In the genomic region with DNA sequence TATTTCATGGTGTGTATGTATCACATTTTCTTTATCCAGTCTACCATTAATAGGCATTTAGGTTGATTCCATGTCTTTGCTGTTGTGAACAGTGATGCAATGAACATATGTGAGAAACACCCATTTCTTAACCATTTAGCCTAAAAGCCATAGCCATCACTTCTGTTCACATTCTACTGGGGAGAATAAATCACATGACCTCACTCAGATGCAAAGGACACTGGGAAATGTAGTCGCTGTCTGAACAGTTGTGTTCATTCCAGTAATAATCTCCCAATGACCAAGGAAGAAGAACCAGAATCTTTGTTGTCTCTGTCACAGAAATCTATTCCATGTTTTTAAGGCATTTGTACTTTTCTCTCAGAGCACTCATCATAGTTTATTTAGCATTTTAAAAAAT, we compare ENCODE assay signal across 3 cellular contexts.
TF ChIP-seq lines count a peak whose summit lies in the region.

No MANE protein-coding gene starts in this region.

TF ChIP-seq in GM23338, 12 proteins besides CTCF, POLR2A, EP300 and RAD21 (continued from another document):
- TF ChIP-seq, protein P1, sequence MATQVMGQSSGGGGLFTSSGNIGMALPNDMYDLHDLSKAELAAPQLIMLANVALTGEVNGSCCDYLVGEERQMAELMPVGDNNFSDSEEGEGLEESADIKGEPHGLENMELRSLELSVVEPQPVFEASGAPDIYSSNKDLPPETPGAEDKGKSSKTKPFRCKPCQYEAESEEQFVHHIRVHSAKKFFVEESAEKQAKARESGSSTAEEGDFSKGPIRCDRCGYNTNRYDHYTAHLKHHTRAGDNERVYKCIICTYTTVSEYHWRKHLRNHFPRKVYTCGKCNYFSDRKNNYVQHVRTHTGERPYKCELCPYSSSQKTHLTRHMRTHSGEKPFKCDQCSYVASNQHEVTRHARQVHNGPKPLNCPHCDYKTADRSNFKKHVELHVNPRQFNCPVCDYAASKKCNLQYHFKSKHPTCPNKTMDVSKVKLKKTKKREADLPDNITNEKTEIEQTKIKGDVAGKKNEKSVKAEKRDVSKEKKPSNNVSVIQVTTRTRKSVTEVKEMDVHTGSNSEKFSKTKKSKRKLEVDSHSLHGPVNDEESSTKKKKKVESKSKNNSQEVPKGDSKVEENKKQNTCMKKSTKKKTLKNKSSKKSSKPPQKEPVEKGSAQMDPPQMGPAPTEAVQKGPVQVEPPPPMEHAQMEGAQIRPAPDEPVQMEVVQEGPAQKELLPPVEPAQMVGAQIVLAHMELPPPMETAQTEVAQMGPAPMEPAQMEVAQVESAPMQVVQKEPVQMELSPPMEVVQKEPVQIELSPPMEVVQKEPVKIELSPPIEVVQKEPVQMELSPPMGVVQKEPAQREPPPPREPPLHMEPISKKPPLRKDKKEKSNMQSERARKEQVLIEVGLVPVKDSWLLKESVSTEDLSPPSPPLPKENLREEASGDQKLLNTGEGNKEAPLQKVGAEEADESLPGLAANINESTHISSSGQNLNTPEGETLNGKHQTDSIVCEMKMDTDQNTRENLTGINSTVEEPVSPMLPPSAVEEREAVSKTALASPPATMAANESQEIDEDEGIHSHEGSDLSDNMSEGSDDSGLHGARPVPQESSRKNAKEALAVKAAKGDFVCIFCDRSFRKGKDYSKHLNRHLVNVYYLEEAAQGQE (IDR thresholded peaks at IDR 0.05; ENCODE audit: unreplicated experiment): no peak

TF ChIP-seq in HEK293, 187 proteins besides CTCF, POLR2A, EP300 and RAD21 (continued from another document):
- TF ChIP-seq, protein P2, sequence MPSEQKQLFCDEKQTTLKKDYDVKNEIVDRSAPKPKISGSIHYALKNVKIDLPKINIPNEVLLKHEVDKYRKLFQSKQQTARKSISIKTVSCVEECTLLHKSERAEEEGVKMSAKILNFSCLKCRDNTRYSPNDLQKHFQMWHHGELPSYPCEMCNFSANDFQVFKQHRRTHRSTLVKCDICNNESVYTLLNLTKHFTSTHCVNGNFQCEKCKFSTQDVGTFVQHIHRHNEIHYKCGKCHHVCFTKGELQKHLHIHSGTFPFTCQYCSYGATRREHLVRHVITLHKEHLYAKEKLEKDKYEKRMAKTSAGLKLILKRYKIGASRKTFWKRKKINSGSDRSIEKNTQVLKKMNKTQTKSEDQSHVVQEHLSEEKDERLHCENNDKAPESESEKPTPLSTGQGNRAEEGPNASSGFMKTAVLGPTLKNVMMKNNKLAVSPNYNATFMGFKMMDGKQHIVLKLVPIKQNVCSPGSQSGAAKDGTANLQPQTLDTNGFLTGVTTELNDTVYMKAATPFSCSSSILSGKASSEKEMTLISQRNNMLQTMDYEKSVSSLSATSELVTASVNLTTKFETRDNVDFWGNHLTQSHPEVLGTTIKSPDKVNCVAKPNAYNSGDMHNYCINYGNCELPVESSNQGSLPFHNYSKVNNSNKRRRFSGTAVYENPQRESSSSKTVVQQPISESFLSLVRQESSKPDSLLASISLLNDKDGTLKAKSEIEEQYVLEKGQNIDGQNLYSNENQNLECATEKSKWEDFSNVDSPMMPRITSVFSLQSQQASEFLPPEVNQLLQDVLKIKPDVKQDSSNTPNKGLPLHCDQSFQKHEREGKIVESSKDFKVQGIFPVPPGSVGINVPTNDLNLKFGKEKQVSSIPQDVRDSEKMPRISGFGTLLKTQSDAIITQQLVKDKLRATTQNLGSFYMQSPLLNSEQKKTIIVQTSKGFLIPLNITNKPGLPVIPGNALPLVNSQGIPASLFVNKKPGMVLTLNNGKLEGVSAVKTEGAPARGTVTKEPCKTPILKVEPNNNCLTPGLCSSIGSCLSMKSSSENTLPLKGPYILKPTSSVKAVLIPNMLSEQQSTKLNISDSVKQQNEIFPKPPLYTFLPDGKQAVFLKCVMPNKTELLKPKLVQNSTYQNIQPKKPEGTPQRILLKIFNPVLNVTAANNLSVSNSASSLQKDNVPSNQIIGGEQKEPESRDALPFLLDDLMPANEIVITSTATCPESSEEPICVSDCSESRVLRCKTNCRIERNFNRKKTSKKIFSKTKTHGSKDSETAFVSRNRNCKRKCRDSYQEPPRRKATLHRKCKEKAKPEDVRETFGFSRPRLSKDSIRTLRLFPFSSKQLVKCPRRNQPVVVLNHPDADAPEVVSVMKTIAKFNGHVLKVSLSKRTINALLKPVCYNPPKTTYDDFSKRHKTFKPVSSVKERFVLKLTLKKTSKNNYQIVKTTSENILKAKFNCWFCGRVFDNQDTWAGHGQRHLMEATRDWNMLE (tag by site-specific recombination; conservative IDR thresholded peaks at IDR 0.05; ENCODE audit: low read depth): 0 out of 2 replicates have a peak, but pooled peaks have one; percentile 37
- TF ChIP-seq, protein P3, sequence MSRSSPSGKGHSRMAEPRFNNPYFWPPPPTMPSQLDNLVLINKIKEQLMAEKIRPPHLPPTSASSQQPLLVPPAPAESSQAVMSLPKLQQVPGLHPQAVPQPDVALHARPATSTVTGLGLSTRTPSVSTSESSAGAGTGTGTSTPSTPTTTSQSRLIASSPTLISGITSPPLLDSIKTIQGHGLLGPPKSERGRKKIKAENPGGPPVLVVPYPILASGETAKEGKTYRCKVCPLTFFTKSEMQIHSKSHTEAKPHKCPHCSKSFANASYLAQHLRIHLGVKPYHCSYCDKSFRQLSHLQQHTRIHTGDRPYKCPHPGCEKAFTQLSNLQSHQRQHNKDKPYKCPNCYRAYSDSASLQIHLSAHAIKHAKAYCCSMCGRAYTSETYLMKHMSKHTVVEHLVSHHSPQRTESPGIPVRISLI (tag by site-specific recombination; IDR thresholded peaks at IDR 0.05): no peak
- TF ChIP-seq, protein P4, sequence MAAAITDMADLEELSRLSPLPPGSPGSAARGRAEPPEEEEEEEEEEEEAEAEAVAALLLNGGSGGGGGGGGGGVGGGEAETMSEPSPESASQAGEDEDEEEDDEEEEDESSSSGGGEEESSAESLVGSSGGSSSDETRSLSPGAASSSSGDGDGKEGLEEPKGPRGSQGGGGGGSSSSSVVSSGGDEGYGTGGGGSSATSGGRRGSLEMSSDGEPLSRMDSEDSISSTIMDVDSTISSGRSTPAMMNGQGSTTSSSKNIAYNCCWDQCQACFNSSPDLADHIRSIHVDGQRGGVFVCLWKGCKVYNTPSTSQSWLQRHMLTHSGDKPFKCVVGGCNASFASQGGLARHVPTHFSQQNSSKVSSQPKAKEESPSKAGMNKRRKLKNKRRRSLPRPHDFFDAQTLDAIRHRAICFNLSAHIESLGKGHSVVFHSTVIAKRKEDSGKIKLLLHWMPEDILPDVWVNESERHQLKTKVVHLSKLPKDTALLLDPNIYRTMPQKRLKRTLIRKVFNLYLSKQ (tag by site-specific recombination; IDR thresholded peaks at IDR 0.05; ENCODE audit: borderline replicate concordance): no peak
- TF ChIP-seq ZNF335 (tag by site-specific recombination; conservative IDR thresholded peaks at IDR 0.05) (peak; percentile 43; the same call in 1 of the 2 replicates), ZNF558 (tag by site-specific recombination; IDR thresholded peaks at IDR 0.05) (no peak), ZBTB17 (tag by site-specific recombination; IDR thresholded peaks at IDR 0.05) (0 out of 2 replicates have a peak, but pooled peaks have one; percentile 10), OVOL3 (tag by site-specific recombination; IDR thresholded peaks at IDR 0.05) (no peak)

TF ChIP-seq in WTC11, 78 proteins besides CTCF, POLR2A, EP300 and RAD21 (continued from another document):
- TF ChIP-seq, protein P5, sequence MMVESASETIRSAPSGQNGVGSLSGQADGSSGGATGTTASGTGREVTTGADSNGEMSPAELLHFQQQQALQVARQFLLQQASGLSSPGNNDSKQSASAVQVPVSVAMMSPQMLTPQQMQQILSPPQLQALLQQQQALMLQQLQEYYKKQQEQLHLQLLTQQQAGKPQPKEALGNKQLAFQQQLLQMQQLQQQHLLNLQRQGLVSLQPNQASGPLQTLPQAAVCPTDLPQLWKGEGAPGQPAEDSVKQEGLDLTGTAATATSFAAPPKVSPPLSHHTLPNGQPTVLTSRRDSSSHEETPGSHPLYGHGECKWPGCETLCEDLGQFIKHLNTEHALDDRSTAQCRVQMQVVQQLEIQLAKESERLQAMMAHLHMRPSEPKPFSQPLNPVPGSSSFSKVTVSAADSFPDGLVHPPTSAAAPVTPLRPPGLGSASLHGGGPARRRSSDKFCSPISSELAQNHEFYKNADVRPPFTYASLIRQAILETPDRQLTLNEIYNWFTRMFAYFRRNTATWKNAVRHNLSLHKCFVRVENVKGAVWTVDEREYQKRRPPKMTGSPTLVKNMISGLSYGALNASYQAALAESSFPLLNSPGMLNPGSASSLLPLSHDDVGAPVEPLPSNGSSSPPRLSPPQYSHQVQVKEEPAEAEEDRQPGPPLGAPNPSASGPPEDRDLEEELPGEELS (CRISPR knock-in tag; IDR thresholded peaks at IDR 0.05): no peak
- TF ChIP-seq, protein P6, sequence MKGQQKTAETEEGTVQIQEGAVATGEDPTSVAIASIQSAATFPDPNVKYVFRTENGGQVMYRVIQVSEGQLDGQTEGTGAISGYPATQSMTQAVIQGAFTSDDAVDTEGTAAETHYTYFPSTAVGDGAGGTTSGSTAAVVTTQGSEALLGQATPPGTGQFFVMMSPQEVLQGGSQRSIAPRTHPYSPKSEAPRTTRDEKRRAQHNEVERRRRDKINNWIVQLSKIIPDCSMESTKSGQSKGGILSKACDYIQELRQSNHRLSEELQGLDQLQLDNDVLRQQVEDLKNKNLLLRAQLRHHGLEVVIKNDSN (CRISPR knock-in tag; IDR thresholded peaks at IDR 0.05): peak; percentile 81
- TF ChIP-seq CBFB (CRISPR knock-in tag; IDR thresholded peaks at IDR 0.05; ENCODE audit: low read depth) (no peak), ESRRA (CRISPR knock-in tag; IDR thresholded peaks at IDR 0.05; ENCODE audit: borderline replicate concordance) (no peak), ZSCAN18 (CRISPR knock-in tag; IDR thresholded peaks at IDR 0.05) (no peak), PREB (CRISPR knock-in tag; IDR thresholded peaks at IDR 0.05; ENCODE audit: borderline replicate concordance) (no peak)
- TF ChIP-seq, protein P7, sequence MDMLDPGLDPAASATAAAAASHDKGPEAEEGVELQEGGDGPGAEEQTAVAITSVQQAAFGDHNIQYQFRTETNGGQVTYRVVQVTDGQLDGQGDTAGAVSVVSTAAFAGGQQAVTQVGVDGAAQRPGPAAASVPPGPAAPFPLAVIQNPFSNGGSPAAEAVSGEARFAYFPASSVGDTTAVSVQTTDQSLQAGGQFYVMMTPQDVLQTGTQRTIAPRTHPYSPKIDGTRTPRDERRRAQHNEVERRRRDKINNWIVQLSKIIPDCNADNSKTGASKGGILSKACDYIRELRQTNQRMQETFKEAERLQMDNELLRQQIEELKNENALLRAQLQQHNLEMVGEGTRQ (CRISPR knock-in tag; IDR thresholded peaks at IDR 0.05): peak; percentile 86
